ENCODE assay signal across 39 cellular contexts in the genomic region with DNA sequence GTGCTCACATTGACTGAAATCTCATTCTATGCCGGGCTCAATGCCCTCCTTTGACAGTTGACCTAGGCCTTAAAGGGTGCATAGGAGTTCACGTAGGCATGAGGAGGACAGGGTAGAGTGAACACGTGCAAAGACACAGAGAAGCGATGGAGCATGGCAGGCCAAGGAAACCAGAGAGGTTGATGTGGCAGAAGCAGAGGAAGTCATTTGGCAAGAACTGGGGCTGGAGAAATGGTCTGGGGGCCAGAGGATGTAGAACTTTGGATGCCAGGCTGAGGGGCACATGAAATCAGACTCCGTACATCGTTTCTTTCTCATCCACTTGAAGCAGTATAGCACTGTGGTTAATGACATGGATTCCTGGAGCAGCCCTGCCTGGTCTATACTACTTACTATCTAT. TPM values are rescaled to one million over a fixed set of nuclear protein-coding genes. Genes with fewer than 3 reads are reported as not detected.
"Had no signal": no experiment of that assay in that cellular context is flagged by ENCODE, and none has a peak within 500 bp of the region (broad histone marks: within the 10 kb centered on the region; RNA-seq: fewer than 3 reads in every experiment).

No MANE protein-coding gene starts in this region.

- H3K27me3 Mint-ChIP-seq: brain had no signal

- H3K27ac Mint-ChIP-seq: activated naive CD4-positive, alpha-beta T cell treated with anti-CD3 and anti-CD28 coated beads for 36 hours; activated naive CD4-positive, alpha-beta T cell treated with anti-CD3 and anti-CD28 coated beads, Interleukin-2, amount 10 ng/mL, durations not matched to agents 7 days and 5 days; activated naive CD4-positive, alpha-beta T cell treated with anti-CD3 and anti-CD28 coated beads, Interleukin-2, amount 50 U/mL, for 24 hours; activated naive CD4-positive, alpha-beta T cell treated with anti-CD3 and anti-CD28 coated beads, Interleukin-2, amount 50 U/mL, for 72 hours; activated naive CD8-positive, alpha-beta T cell; activated naive CD8-positive, alpha-beta T cell treated with anti-CD3 and anti-CD28 coated beads for 36 hours; activated naive CD8-positive, alpha-beta T cell treated with anti-CD3 and anti-CD28 coated beads, Interleukin-2, amount 10 ng/mL, durations not matched to agents 7 days and 5 days; activated naive CD8-positive, alpha-beta T cell treated with anti-CD3 and anti-CD28 coated beads, Interleukin-2, amount 50 U/mL, for 24 hours; activated T-cell treated with anti-CD3 and anti-CD28 coated beads, Interleukin-2, amount 50 U/mL, for 24 hours; activated T-cell treated with anti-CD3 and anti-CD28 coated beads, Interleukin-2, amount 50 U/mL, for 72 hours; activated T-helper 1 cell treated with anti-CD3 and anti-CD28 coated beads, Interleukin-12 subunit alpha, Interleukin-12 subunit beta, Interleukin-2, Interleukin-4 antibody, amounts not matched to agents 30 ng/mL and 10 ng/mL and 1 ng/mL, durations not matched to agents 14 hours and 24 hours and 36 hours; activated T-helper 17 cell treated with anti-CD3 and anti-CD28 coated beads, Interleukin-2, amount 50 U/mL, for 72 hours; activated T-helper 2 cell treated with anti-CD3 and anti-CD28 coated beads, Interferon-gamma antibody, Interleukin-2, Interleukin-4, amounts not matched to agents 10 μg/mL and 5 μg/mL and 100 μg/mL, durations not matched to agents 14 hours and 24 hours and 36 hours; brain had no signal

- H3K4me1 ChIP-seq: adrenal gland, ascending aorta, body of pancreas, breast epithelium had no signal

- FAIRE-seq: astrocyte, bronchial epithelial cell had no signal

- H3K27me3 ChIP-seq: ascending aorta, body of pancreas, breast epithelium had no signal

- H3K9me3 Mint-ChIP-seq: activated naive CD4-positive, alpha-beta T cell treated with anti-CD3 and anti-CD28 coated beads for 36 hours; activated naive CD4-positive, alpha-beta T cell treated with anti-CD3 and anti-CD28 coated beads, Interleukin-2, amount 10 ng/mL, durations not matched to agents 7 days and 5 days; activated naive CD4-positive, alpha-beta T cell treated with anti-CD3 and anti-CD28 coated beads, Interleukin-2, amount 50 U/mL, for 24 hours; activated naive CD4-positive, alpha-beta T cell treated with anti-CD3 and anti-CD28 coated beads, Interleukin-2, amount 50 U/mL, for 72 hours; activated naive CD8-positive, alpha-beta T cell treated with anti-CD3 and anti-CD28 coated beads for 36 hours; activated naive CD8-positive, alpha-beta T cell treated with anti-CD3 and anti-CD28 coated beads, Interleukin-2, amount 10 ng/mL, durations not matched to agents 7 days and 5 days; activated naive CD8-positive, alpha-beta T cell treated with anti-CD3 and anti-CD28 coated beads, Interleukin-2, amount 50 U/mL, for 24 hours; activated T-cell treated with anti-CD3 and anti-CD28 coated beads, Interleukin-2, amount 50 U/mL, for 24 hours; activated T-cell treated with anti-CD3 and anti-CD28 coated beads, Interleukin-2, amount 50 U/mL, for 4 hours; activated T-cell treated with anti-CD3 and anti-CD28 coated beads, Interleukin-2, amount 50 U/mL, for 72 hours; activated T-helper 1 cell treated with anti-CD3 and anti-CD28 coated beads, Interleukin-12 subunit alpha, Interleukin-12 subunit beta, Interleukin-2, Interleukin-4 antibody, amounts not matched to agents 30 ng/mL and 10 ng/mL and 1 ng/mL, durations not matched to agents 14 hours and 24 hours and 36 hours; activated T-helper 17 cell treated with anti-CD3 and anti-CD28 coated beads, Interleukin-2, amount 50 U/mL, for 72 hours; activated T-helper 2 cell treated with anti-CD3 and anti-CD28 coated beads, Interferon-gamma antibody, Interleukin-2, Interleukin-4, amounts not matched to agents 10 μg/mL and 5 μg/mL and 100 μg/mL, durations not matched to agents 14 hours and 24 hours and 36 hours; central memory CD8-positive, alpha-beta T cell had no signal

- DNase-seq: activated effector memory CD4-positive, alpha-beta T cell treated with anti-CD3 and anti-CD28 coated beads, Interleukin-2, amount 50 U/mL, for 16 hours; activated effector memory CD4-positive, alpha-beta T cell treated with Interleukin-2 at 50 U/mL for 16 hours; activated gamma-delta T cell; activated gamma-delta T cell treated with Interleukin-2 at 50 U/mL for 16 hours; activated naive CD4-positive, alpha-beta T cell; activated naive CD4-positive, alpha-beta T cell treated with anti-CD3 and anti-CD28 coated beads for 36 hours; activated naive CD4-positive, alpha-beta T cell treated with anti-CD3 and anti-CD28 coated beads, Interleukin-2, amount 10 ng/mL, durations not matched to agents 7 days and 5 days; activated naive CD4-positive, alpha-beta T cell treated with anti-CD3 and anti-CD28 coated beads, Interleukin-2, amount 50 U/mL, for 16 hours; activated naive CD4-positive, alpha-beta T cell treated with Interleukin-2 at 50 U/mL for 16 hours; activated naive CD8-positive, alpha-beta T cell treated with anti-CD3 and anti-CD28 coated beads for 36 hours; activated naive CD8-positive, alpha-beta T cell treated with anti-CD3 and anti-CD28 coated beads, Interleukin-2, amount 10 ng/mL, durations not matched to agents 7 days and 5 days; activated naive CD8-positive, alpha-beta T cell treated with anti-CD3 and anti-CD28 coated beads, Interleukin-2, amount 50 U/mL, for 24 hours; activated T-cell treated with anti-CD3 and anti-CD28 coated beads, Interleukin-2, amount 50 U/mL, for 24 hours; activated T-cell treated with anti-CD3 and anti-CD28 coated beads, Interleukin-2, amount 50 U/mL, for 4 hours; activated T-cell treated with anti-CD3 and anti-CD28 coated beads, Interleukin-2, amount 50 U/mL, for 48 hours; activated T-cell treated with anti-CD3 and anti-CD28 coated beads, Interleukin-2, amount 50 U/mL, for 72 hours; amniotic stem cell; amygdala; anterior cingulate cortex; body of pancreas; brain microvascular endothelial cell; central memory CD4-positive, alpha-beta T cell; cerebellar nuclear complex had no signal

- H3K4me3 ChIP-seq: adrenal gland, ascending aorta, body of pancreas, breast epithelium, cardiac muscle cell had no signal

- H3K27ac ChIP-seq: adrenal gland, ascending aorta, body of pancreas, brain microvascular endothelial cell, breast epithelium, cardiac muscle cell had no signal

- H3K4me1 Mint-ChIP-seq: activated naive CD4-positive, alpha-beta T cell treated with anti-CD3 and anti-CD28 coated beads, Interleukin-2, amount 10 ng/mL, durations not matched to agents 7 days and 5 days; activated naive CD4-positive, alpha-beta T cell treated with anti-CD3 and anti-CD28 coated beads, Interleukin-2, amount 50 U/mL, for 24 hours; activated naive CD8-positive, alpha-beta T cell treated with anti-CD3 and anti-CD28 coated beads for 36 hours; activated naive CD8-positive, alpha-beta T cell treated with anti-CD3 and anti-CD28 coated beads, Interleukin-2, amount 10 ng/mL, durations not matched to agents 7 days and 5 days; activated naive CD8-positive, alpha-beta T cell treated with anti-CD3 and anti-CD28 coated beads, Interleukin-2, amount 50 U/mL, for 24 hours; activated T-helper 17 cell treated with anti-CD3 and anti-CD28 coated beads, Interleukin-2, amount 50 U/mL, for 72 hours; brain; central memory CD8-positive, alpha-beta T cell had no signal

- H3K36me3 ChIP-seq: adrenal gland, ascending aorta, brain microvascular endothelial cell, breast epithelium, cardiac muscle cell had no signal

- H3K9me3 ChIP-seq: adrenal gland, ascending aorta, body of pancreas, breast epithelium had no signal

- H3K4me3 Mint-ChIP-seq: activated naive CD4-positive, alpha-beta T cell treated with anti-CD3 and anti-CD28 coated beads for 36 hours; activated naive CD4-positive, alpha-beta T cell treated with anti-CD3 and anti-CD28 coated beads, Interleukin-2, amount 10 ng/mL, durations not matched to agents 7 days and 5 days; activated naive CD4-positive, alpha-beta T cell treated with anti-CD3 and anti-CD28 coated beads, Interleukin-2, amount 50 U/mL, for 24 hours; activated naive CD8-positive, alpha-beta T cell; activated naive CD8-positive, alpha-beta T cell treated with anti-CD3 and anti-CD28 coated beads for 36 hours; activated naive CD8-positive, alpha-beta T cell treated with anti-CD3 and anti-CD28 coated beads, Interleukin-2, amount 10 ng/mL, durations not matched to agents 7 days and 5 days; activated naive CD8-positive, alpha-beta T cell treated with anti-CD3 and anti-CD28 coated beads, Interleukin-2, amount 50 U/mL, for 24 hours; activated T-cell treated with anti-CD3 and anti-CD28 coated beads, Interleukin-2, amount 50 U/mL, for 24 hours; activated T-cell treated with anti-CD3 and anti-CD28 coated beads, Interleukin-2, amount 50 U/mL, for 4 hours; activated T-cell treated with anti-CD3 and anti-CD28 coated beads, Interleukin-2, amount 50 U/mL, for 72 hours; activated T-helper 1 cell treated with anti-CD3 and anti-CD28 coated beads, Interleukin-12 subunit alpha, Interleukin-12 subunit beta, Interleukin-2, Interleukin-4 antibody, amounts not matched to agents 30 ng/mL and 10 ng/mL and 1 ng/mL, durations not matched to agents 14 hours and 24 hours and 36 hours; activated T-helper 17 cell treated with anti-CD3 and anti-CD28 coated beads, Interleukin-2, amount 50 U/mL, for 72 hours; brain; central memory CD8-positive, alpha-beta T cell had no signal

- H3K36me3 Mint-ChIP-seq: activated naive CD4-positive, alpha-beta T cell treated with anti-CD3 and anti-CD28 coated beads, Interleukin-2, amount 10 ng/mL, durations not matched to agents 7 days and 5 days; activated naive CD4-positive, alpha-beta T cell treated with anti-CD3 and anti-CD28 coated beads, Interleukin-2, amount 50 U/mL, for 24 hours; activated naive CD4-positive, alpha-beta T cell treated with anti-CD3 and anti-CD28 coated beads, Interleukin-2, amount 50 U/mL, for 72 hours; activated naive CD8-positive, alpha-beta T cell; activated naive CD8-positive, alpha-beta T cell treated with anti-CD3 and anti-CD28 coated beads for 36 hours; activated naive CD8-positive, alpha-beta T cell treated with anti-CD3 and anti-CD28 coated beads, Interleukin-2, amount 10 ng/mL, durations not matched to agents 7 days and 5 days; brain had no signal

RNA-seq across cellular contexts. Expression of a gene that starts 54.0 kb away (rescaled TPM):
- polyA plus RNA-seq: cardiac muscle cell had no signal

RNA-seq across cellular contexts. Expression of a gene that starts 56.8 kb away (rescaled TPM):
- polyA plus RNA-seq: adipose tissue, adrenal gland, aorta, cardiac muscle cell had no signal
